In the genomic region with DNA sequence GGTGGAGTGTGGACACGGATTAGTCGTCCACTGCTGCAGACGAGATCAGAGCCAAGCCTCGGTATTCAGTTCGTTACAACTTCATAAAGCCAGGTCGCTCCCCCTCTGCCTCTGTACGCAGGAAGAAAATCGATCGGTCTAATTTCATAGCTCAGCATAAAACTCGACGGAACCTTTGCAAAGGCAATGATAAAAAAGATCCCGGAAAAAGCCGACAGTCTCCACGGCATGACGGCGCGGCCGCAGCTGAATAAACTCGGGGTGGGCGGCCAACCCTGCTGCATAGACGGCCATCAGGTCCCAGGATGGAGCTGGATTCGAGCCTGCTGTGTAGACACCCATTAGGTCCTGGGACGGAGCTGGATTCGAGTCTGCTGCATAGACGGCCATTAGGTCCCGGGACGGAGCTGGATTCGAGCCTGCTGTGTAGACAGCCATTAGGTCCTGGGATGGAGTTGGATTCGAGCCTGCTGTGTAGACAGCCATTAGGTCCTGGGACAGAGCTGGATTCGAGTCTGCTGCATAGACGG, we compare ENCODE assay signal across 3 cellular contexts.
TF ChIP-seq lines count a peak whose summit lies in the region.

No MANE protein-coding gene starts in this region.

TF ChIP-seq in SK-N-SH, 30 proteins besides CTCF, POLR2A, EP300 and RAD21:
- TF ChIP-seq, protein P1, sequence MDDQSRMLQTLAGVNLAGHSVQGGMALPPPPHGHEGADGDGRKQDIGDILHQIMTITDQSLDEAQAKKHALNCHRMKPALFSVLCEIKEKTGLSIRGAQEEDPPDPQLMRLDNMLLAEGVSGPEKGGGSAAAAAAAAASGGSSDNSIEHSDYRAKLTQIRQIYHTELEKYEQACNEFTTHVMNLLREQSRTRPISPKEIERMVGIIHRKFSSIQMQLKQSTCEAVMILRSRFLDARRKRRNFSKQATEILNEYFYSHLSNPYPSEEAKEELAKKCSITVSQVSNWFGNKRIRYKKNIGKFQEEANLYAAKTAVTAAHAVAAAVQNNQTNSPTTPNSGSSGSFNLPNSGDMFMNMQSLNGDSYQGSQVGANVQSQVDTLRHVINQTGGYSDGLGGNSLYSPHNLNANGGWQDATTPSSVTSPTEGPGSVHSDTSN (IDR thresholded peaks at IDR 0.05) = no peak
- TF ChIP-seq ELF1 (IDR thresholded peaks at IDR 0.05) (no peak), FOXM1 (IDR thresholded peaks at IDR 0.05; ENCODE audit: low read depth) (no peak), POLR2AphosphoS5 (IDR thresholded peaks at IDR 0.05; ENCODE audit: low read depth, low read length) (no peak), REST (IDR thresholded peaks at IDR 0.05; ENCODE audit: low read depth, low read length) (no peak)

TF ChIP-seq in SK-N-SH treated with all-trans-retinoic acid at 6 μM for 48 hours, 23 proteins besides CTCF, POLR2A, EP300 and RAD21 (continued from another document):
- TF ChIP-seq BACH2 (CRISPR knock-in tag; IDR thresholded peaks at IDR 0.05; ENCODE audit: borderline replicate concordance) = no peak
- TF ChIP-seq ARNTL (CRISPR knock-in tag; IDR thresholded peaks at IDR 0.05; ENCODE audit: borderline replicate concordance, low read depth) = no peak
- TF ChIP-seq ZC3H10 (CRISPR knock-in tag; IDR thresholded peaks at IDR 0.05) = no peak
- no peak for TF ChIP-seq ISL1 (CRISPR knock-in tag; IDR thresholded peaks at IDR 0.05)
- TF ChIP-seq TCF4 (CRISPR knock-in tag; IDR thresholded peaks at IDR 0.05; ENCODE audit: borderline replicate concordance) = no peak
- no peak for TF ChIP-seq ZNF8 (CRISPR knock-in tag; IDR thresholded peaks at IDR 0.05)
- TF ChIP-seq, protein P2, sequence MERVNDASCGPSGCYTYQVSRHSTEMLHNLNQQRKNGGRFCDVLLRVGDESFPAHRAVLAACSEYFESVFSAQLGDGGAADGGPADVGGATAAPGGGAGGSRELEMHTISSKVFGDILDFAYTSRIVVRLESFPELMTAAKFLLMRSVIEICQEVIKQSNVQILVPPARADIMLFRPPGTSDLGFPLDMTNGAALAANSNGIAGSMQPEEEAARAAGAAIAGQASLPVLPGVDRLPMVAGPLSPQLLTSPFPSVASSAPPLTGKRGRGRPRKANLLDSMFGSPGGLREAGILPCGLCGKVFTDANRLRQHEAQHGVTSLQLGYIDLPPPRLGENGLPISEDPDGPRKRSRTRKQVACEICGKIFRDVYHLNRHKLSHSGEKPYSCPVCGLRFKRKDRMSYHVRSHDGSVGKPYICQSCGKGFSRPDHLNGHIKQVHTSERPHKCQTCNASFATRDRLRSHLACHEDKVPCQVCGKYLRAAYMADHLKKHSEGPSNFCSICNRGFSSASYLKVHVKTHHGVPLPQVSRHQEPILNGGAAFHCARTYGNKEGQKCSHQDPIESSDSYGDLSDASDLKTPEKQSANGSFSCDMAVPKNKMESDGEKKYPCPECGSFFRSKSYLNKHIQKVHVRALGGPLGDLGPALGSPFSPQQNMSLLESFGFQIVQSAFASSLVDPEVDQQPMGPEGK (CRISPR knock-in tag; IDR thresholded peaks at IDR 0.05; ENCODE audit: borderline replicate concordance) = no peak
- no peak for TF ChIP-seq CSRNP3 (CRISPR knock-in tag; IDR thresholded peaks at IDR 0.05)
- TF ChIP-seq ZFP30 (CRISPR knock-in tag; IDR thresholded peaks at IDR 0.05) = no peak
- TF ChIP-seq TOX (CRISPR knock-in tag; IDR thresholded peaks at IDR 0.05; ENCODE audit: borderline replicate concordance) = no peak

TF ChIP-seq in WTC11, 78 proteins besides CTCF, POLR2A, EP300 and RAD21:
- TF ChIP-seq E2F4 (CRISPR knock-in tag; IDR thresholded peaks at IDR 0.05; ENCODE audit: borderline replicate concordance, low read depth) (no peak), RELA (CRISPR knock-in tag; IDR thresholded peaks at IDR 0.05; ENCODE audit: borderline replicate concordance) (no peak), ZNF396 (CRISPR knock-in tag; IDR thresholded peaks at IDR 0.05; ENCODE audit: borderline replicate concordance) (no peak), JAZF1 (CRISPR knock-in tag; IDR thresholded peaks at IDR 0.05) (no peak), MLX (CRISPR knock-in tag; IDR thresholded peaks at IDR 0.05) (no peak), CREB1 (CRISPR knock-in tag; IDR thresholded peaks at IDR 0.05) (no peak), TCF7 (CRISPR knock-in tag; IDR thresholded peaks at IDR 0.05; ENCODE audit: low read depth) (no peak), ZNF671 (CRISPR knock-in tag; IDR thresholded peaks at IDR 0.05) (no peak)
- TF ChIP-seq, protein P3, sequence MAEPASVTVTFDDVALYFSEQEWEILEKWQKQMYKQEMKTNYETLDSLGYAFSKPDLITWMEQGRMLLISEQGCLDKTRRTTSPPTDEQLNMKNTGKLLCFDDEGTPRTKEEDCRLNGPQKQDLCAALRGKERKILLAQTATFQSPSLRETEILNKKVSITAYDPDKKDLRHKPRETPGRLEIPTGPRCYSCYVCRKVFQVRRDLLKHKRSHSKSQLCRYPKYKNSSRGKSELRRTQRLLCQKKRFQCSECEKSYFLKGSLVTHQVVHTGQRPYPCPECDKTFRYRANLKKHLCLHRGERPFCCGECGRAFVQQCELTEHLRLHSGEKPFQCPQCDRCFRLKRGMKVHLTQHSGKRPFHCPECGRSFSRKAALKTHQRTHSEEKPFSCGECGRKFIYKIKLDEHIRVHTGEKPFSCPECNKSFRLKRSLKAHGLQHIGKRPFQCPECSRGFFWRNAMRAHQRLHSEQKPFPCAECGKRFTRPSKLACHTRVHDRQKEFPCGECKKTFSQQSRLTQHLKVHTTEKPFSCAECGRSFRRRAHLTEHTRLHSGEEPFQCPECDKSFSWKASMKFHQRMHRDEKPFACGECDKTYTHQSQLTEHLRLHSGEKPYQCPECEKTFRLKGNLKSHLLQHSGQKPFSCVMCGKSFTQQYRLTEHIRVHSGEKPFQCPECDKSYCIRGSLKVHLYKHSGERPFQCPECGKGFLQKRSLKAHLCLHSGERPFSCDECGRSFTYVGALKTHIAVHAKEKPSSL (CRISPR knock-in tag; conservative IDR thresholded peaks at IDR 0.05) = no peak
- TF ChIP-seq, protein P4, sequence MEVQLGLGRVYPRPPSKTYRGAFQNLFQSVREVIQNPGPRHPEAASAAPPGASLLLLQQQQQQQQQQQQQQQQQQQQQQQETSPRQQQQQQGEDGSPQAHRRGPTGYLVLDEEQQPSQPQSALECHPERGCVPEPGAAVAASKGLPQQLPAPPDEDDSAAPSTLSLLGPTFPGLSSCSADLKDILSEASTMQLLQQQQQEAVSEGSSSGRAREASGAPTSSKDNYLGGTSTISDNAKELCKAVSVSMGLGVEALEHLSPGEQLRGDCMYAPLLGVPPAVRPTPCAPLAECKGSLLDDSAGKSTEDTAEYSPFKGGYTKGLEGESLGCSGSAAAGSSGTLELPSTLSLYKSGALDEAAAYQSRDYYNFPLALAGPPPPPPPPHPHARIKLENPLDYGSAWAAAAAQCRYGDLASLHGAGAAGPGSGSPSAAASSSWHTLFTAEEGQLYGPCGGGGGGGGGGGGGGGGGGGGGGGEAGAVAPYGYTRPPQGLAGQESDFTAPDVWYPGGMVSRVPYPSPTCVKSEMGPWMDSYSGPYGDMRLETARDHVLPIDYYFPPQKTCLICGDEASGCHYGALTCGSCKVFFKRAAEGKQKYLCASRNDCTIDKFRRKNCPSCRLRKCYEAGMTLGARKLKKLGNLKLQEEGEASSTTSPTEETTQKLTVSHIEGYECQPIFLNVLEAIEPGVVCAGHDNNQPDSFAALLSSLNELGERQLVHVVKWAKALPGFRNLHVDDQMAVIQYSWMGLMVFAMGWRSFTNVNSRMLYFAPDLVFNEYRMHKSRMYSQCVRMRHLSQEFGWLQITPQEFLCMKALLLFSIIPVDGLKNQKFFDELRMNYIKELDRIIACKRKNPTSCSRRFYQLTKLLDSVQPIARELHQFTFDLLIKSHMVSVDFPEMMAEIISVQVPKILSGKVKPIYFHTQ (CRISPR knock-in tag; IDR thresholded peaks at IDR 0.05) = no peak
- TF ChIP-seq, protein P5, sequence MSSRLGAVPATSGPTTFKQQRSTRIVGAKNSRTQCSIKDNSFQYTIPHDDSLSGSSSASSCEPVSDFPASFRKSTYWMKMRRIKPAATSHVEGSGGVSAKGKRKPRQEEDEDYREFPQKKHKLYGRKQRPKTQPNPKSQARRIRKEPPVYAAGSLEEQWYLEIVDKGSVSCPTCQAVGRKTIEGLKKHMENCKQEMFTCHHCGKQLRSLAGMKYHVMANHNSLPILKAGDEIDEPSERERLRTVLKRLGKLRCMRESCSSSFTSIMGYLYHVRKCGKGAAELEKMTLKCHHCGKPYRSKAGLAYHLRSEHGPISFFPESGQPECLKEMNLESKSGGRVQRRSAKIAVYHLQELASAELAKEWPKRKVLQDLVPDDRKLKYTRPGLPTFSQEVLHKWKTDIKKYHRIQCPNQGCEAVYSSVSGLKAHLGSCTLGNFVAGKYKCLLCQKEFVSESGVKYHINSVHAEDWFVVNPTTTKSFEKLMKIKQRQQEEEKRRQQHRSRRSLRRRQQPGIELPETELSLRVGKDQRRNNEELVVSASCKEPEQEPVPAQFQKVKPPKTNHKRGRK (CRISPR knock-in tag; IDR thresholded peaks at IDR 0.05; ENCODE audit: borderline replicate concordance) = no peak
